Comparison of ENCODE assay signal across 8 cellular contexts in the genomic region with DNA sequence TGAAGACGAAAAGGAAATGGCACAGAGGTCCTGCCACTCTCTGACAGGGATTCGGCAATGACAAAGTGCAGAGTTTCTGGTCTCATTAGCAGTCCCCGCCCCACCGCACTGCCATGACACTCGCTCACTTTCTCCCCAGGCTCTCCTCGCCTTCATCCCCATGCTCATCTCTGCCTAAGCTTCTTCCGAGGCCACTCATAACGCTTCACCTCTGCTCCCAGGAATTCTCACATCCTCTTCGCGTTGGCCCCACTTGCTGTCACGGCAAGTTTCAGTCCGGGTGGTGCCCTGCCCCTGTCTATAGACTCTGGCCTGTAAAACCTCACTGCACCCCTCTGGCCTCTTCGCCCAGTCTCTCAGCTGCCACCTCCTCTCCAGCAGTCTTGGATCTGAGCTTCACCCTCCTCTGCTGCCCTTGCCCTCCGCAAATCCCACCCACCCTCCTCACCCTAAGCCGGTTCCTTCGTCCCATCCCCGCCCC. TPM values are rescaled to one million over a fixed set of nuclear protein-coding genes. Genes with fewer than 3 reads are reported as not detected.
DNase-seq lines count a peak whose midpoint lies in the region; ATAC-seq, FAIRE-seq and TF ChIP-seq lines count a peak whose summit lies in the region.

No MANE protein-coding gene starts in this region.

- TF ChIP-seq CTCF in nephron progenitor cell (IDR thresholded peaks at IDR 0.05) (no peak), uterus (IDR thresholded peaks at IDR 0.05) (no peak)

- no peaks in the 10 kb centered on the region for H3K36me3 ChIP-seq in uterus

- H3K27me3 ChIP-seq in uterus, result no peaks in the 10 kb centered on the region

- peak overlapping the region; percentile 80 to 89 for H3K27ac ChIP-seq in uterus

- ATAC-seq in HG03135 (IDR thresholded peaks at IDR 0.05; ENCODE audit: unreplicated experiment), result no peak

- FAIRE-seq in GM12891 (lab: Jason Lieb, UNC), result peak; percentile 83

- DNase-seq in GM12891 (ENCODE audit: insufficient read length, low spot score) (no peak), NAMALWA (ENCODE audit: low spot score) (peak; percentile 67), activated T-cell treated with anti-CD3 and anti-CD28 coated beads for 4 hours (peak; percentile 23), fibroblast of gingiva (ENCODE audit: low read depth) (peak; percentile 6), nephron progenitor cell (peak; percentile 34), uterus (no peak), DMS114 treated with DMSO at 0.1 percent for 48 hours (lab: John Stamatoyannopoulos, UW; ENCODE audit: unreplicated experiment) (no peak)

- peaks cover 0 to 4% of the 10 kb centered on the region in 2 donors for H3K4me1 ChIP-seq in uterus

- peaks cover 10% of the 10 kb centered on the region for H3K27me3 Mint-ChIP-seq in nephron progenitor cell (ENCODE audit: low read depth, poor library complexity)

- H3K27ac Mint-ChIP-seq in nephron progenitor cell, result peak overlapping the region; percentile 73

- TF ChIP-seq POLR2A in GM12891 (IDR thresholded peaks at IDR 0.05; ENCODE audit: low read depth, low read length) (peak; percentile 72; the same call in 1 of the 2 replicates), uterus (IDR thresholded peaks at IDR 0.05) (no peak)

- peak overlapping the region; percentile 91 for H3K4me3 Mint-ChIP-seq in nephron progenitor cell

- H3K36me3 Mint-ChIP-seq in nephron progenitor cell (ENCODE audit: low read depth), result peaks cover 5% of the 10 kb centered on the region

- H3K4me3 ChIP-seq in uterus, result peak overlapping the region; percentile 57 to 85

- H3K9me3 Mint-ChIP-seq in nephron progenitor cell, result peaks cover 4% of the 10 kb centered on the region

- peaks cover 34% of the 10 kb centered on the region for H3K4me1 Mint-ChIP-seq in nephron progenitor cell

- intact Hi-C loops in uterus (cut with DNase I; ENCODE audit: low total_unique reads), result no loop called here

- H3K9me3 ChIP-seq in uterus, result no peaks in the 10 kb centered on the region

TF ChIP-seq in GM12891, 5 proteins besides CTCF, POLR2A, EP300 and RAD21:
- TF ChIP-seq POU2F2 (IDR thresholded peaks at IDR 0.05; ENCODE audit: low read depth, low read length) (peak; percentile 66; the same call in 1 of the 2 replicates), POLR2AphosphoS5 (IDR thresholded peaks at IDR 0.05; ENCODE audit: low read depth, low read length) (peak; percentile 79), TAF1 (IDR thresholded peaks at IDR 0.05; ENCODE audit: low read depth, low read length) (peak; percentile 66; the same call in 1 of the 2 replicates), SPI1 (IDR thresholded peaks at IDR 0.05; ENCODE audit: low read depth, low read length) (peak; percentile 78), PAX5 (IDR thresholded peaks at IDR 0.05; ENCODE audit: insufficient read depth, low read length, severe bottlenecking) (no peak)

RNA-seq across cellular contexts. Expression of gene RUBCN, which starts 0.7 kb away (rescaled TPM):
- 29.4 TPM for polyA plus RNA-seq in GM12891 (2012; ENCODE audit: low read depth, missing spikeins)
- total RNA-seq in uterus, result 10 to 100 TPM in 3 of 4 donors, 1 to 10 TPM in 1; 8.2 to 36.4 (median 13.9) TPM

RNA-seq across cellular contexts. Expression of gene FYTTD1, which starts 13.6 kb away (rescaled TPM):
- 34.1 TPM for polyA plus RNA-seq in GM12891 (2012; ENCODE audit: low read depth, missing spikeins)
- 100 to 1,000 TPM in 1 of 4 donors, 10 to 100 TPM in 3; 22.5 to 100 (median 45.5) TPM for total RNA-seq in uterus

RNA-seq across cellular contexts. Expression of gene LRCH3, which starts 55.0 kb away (rescaled TPM):
- 19.6 TPM for polyA plus RNA-seq in GM12891 (2012; ENCODE audit: low read depth, missing spikeins)
- 100 to 1,000 TPM in 2 of 4 donors, 10 to 100 TPM in 2; 73.5 to 108 (median 100) TPM for total RNA-seq in uterus

Comparison
In these comparisons a context has a peak if more than half of its experiments do, and no peak if none do; other contexts are left out.
1. DNase-seq: peak in NAMALWA (single experiment), activated T-cell treated with anti-CD3 and anti-CD28 coated beads for 4 hours (single experiment), fibroblast of gingiva (single experiment) and nephron progenitor cell (single experiment); none in GM12891 (single experiment), uterus (0 of 2) and DMS114 treated with DMSO at 0.1 percent for 48 hours (single experiment).